ENCODE assay signal across 9 cellular contexts in the genomic region with DNA sequence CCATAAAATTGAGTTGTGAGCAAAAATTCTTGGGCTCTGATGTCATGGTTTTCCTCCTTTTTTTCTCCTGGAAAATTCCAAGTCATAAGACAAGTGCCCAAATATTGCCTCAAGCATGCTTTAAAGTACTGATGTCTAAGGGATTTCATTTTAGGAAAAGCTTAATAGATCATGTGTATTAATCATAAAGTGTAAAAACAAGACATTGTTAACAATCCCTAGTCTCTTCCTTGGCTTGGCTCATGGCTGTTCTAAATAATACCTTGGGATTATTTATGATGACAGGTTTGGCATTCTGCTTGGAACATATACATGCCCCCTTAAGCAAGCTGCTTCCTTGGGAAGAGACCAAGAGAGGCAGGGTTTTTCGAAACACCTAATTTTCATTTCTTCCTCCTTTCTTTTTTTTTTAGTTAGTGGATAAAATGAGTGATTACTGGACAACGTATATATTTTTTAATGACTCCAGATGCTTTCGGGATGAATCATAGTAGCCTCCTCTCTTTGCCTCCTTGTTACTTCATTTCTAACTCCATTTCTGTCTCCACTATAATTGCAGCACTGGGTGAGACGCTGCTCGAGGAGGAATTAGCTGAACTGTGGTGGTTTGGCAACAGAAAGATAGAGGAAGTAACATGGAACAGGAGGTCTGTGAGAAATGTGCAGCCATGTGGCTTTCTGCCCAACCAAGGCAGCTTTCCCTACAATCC.
DNase-seq lines count a peak whose midpoint lies in the region; ATAC-seq, FAIRE-seq and TF ChIP-seq lines count a peak whose summit lies in the region.
"Had no signal": no experiment of that assay in that cellular context is flagged by ENCODE, and none has a peak within 500 bp of the region (broad histone marks: within the 10 kb centered on the region; RNA-seq: fewer than 3 reads in every experiment).

No MANE protein-coding gene starts in this region.

- H3K27me3 Mint-ChIP-seq in CD14-positive monocyte (ENCODE audit: low read depth in 3 of 3) (peaks cover 0 to 4% (median 1%) of the 10 kb centered on the region in 3 donors), memory B cell (peaks cover 5% of the 10 kb centered on the region), endodermal cell (ENCODE audit: insufficient read depth) (peaks cover 49% of the 10 kb centered on the region)
- no peaks in the 10 kb centered on the region for H3K27me3 Mint-ChIP-seq in activated CD8-positive, alpha-beta T cell treated with anti-CD3 and anti-CD28 coated beads, Interleukin-2, amount 10 ng/mL, durations not matched to agents 7 days and 5 days (ENCODE audit: low read depth)

- H3K4me1 Mint-ChIP-seq in CD14-positive monocyte (peaks cover 26% of the 10 kb centered on the region), memory B cell (peaks cover 10% of the 10 kb centered on the region), endodermal cell (no peaks in the 10 kb centered on the region)
- peaks cover 18% of the 10 kb centered on the region for H3K4me1 Mint-ChIP-seq in activated CD8-positive, alpha-beta T cell treated with anti-CD3 and anti-CD28 coated beads, Interleukin-2, amount 10 ng/mL, durations not matched to agents 7 days and 5 days (ENCODE audit: low read depth)

- peak overlapping the region; percentile 39 for H2AFZ ChIP-seq in GM12878 (ENCODE audit: control insufficient read depth, low read depth, low read length)

- peaks cover 0 to 2% (median 0%) of the 10 kb centered on the region in 7 donors for H3K9me3 Mint-ChIP-seq in CD14-positive monocyte
- no peaks in the 10 kb centered on the region for H3K9me3 Mint-ChIP-seq in memory B cell
- H3K9me3 Mint-ChIP-seq in endodermal cell: no peaks in the 10 kb centered on the region
- H3K9me3 Mint-ChIP-seq in activated CD8-positive, alpha-beta T cell treated with anti-CD3 and anti-CD28 coated beads, Interleukin-2, amount 10 ng/mL, durations not matched to agents 7 days and 5 days (ENCODE audit: insufficient read depth): no peaks in the 10 kb centered on the region

- CTCF ChIA-PET in GM12878 (lab: Yijun Ruan, JAX): interaction anchor here (0.7 to 13.6 kb wide), 6 partner anchors 12 to 684 kb away, joined by 3 to 288 read pairs (median 5); no protein-coding TSS in a partner anchor
- CTCF ChIA-PET in activated CD8-positive, alpha-beta T cell treated with anti-CD3 and anti-CD28 coated beads, Interleukin-2, amount 10 ng/mL, durations not matched to agents 7 days and 5 days (lab: Charles Lee): interaction anchor here (0.8 to 1.3 kb wide), 3 partner anchors 9 to 684 kb away, joined by 3 to 4 read pairs (median 3); no protein-coding TSS in a partner anchor

- POLR2A ChIA-PET in GM12878 (lab: Charles Lee): no interaction called here
- POLR2A ChIA-PET in activated CD8-positive, alpha-beta T cell treated with anti-CD3 and anti-CD28 coated beads, Interleukin-2, amount 10 ng/mL, durations not matched to agents 7 days and 5 days (lab: Charles Lee): no interaction called here

- TF ChIP-seq EP300 in GM12878 (IDR thresholded peaks at IDR 0.05; ENCODE audit: borderline replicate concordance in 1 of 2, control insufficient read depth in 1 of 2, low read depth in 2 of 2, low read length in 2 of 2): no peak

- no peak overlapping the region for H3K4me3 ChIP-seq in GM12878
- no peak overlapping the region for H3K4me3 ChIP-seq in endodermal cell (ENCODE audit: low read length)

- in situ Hi-C loops in GM12878 (cut with MboI): no loop called here

- 0 out of 4 replicates have a peak, but pooled peaks cover 0 to 1% of the 10 kb centered on the region in 2 experiments for H3K27me3 ChIP-seq in GM12878 (replicated peaks in 1 of 2; ENCODE audit: control insufficient read depth in 2 of 2, insufficient read depth in 2 of 2, low read length in 1 of 2)
- peaks cover 78% of the 10 kb centered on the region for H3K27me3 ChIP-seq in endodermal cell (ENCODE audit: control insufficient read depth, insufficient read depth, low read length, poor library complexity, severe bottlenecking)

- peak overlapping the region; percentile 39 for H3K4me2 ChIP-seq in GM12878 (ENCODE audit: control insufficient read depth, insufficient read depth)

- H3K36me3 ChIP-seq in GM12878 (ENCODE audit: control insufficient read depth in 2 of 2, insufficient read depth in 2 of 2, low read length in 1 of 2): no peaks in the 10 kb centered on the region
- no peaks in the 10 kb centered on the region for H3K36me3 ChIP-seq in endodermal cell (ENCODE audit: control insufficient read depth, insufficient read depth, low read length)

- no peaks in the 10 kb centered on the region for H3K79me2 ChIP-seq in GM12878 (ENCODE audit: control insufficient read depth, insufficient read depth, low read length)

- H4K20me1 ChIP-seq in GM12878 (ENCODE audit: control insufficient read depth, insufficient read depth): no peaks in the 10 kb centered on the region

- TF ChIP-seq CTCF in CD14-positive monocyte (IDR thresholded peaks at IDR 0.05) (no peak), GM12878 (IDR thresholded peaks at IDR 0.05 in 2 of 3, conservative IDR thresholded peaks at IDR 0.05 in 1 of 3; ENCODE audit: control insufficient read depth in 2 of 3, extremely low read depth in 1 of 3, insufficient read depth in 1 of 3, low read depth in 3 of 3, low read length in 3 of 3) (no peak), endodermal cell (conservative IDR thresholded peaks at IDR 0.05) (no peak)

- H3K27ac Mint-ChIP-seq in CD14-positive monocyte: peak overlapping the region in 6 of 7 donors; percentile 70 to 87 (median 75)
- H3K27ac Mint-ChIP-seq in memory B cell: no peak overlapping the region
- H3K27ac Mint-ChIP-seq in endodermal cell: no peak overlapping the region
- H3K27ac Mint-ChIP-seq in activated CD8-positive, alpha-beta T cell treated with anti-CD3 and anti-CD28 coated beads, Interleukin-2, amount 10 ng/mL, durations not matched to agents 7 days and 5 days: no peak overlapping the region

- BruUV-seq in GM12878 (replicated peaks; lab: Mats Ljungman, UMichigan): no TSS peak

- no peak overlapping the region for H3K9ac ChIP-seq in GM12878 (ENCODE audit: control insufficient read depth, insufficient read depth, low read length)
- H3K9ac ChIP-seq in endodermal cell (ENCODE audit: extremely low read depth, low read length, poor library complexity, severe bottlenecking): no peak overlapping the region

- peak; percentile 48 for ATAC-seq in GM12878
- peak; percentile 69 for ATAC-seq in memory B cell (ENCODE audit: low read depth)
- ATAC-seq in activated CD8-positive, alpha-beta T cell treated with anti-CD3 and anti-CD28 coated beads, Interleukin-2, amount 10 ng/mL, durations not matched to agents 7 days and 5 days: no peak

- H3K9me3 ChIP-seq in GM12878 (replicated peaks; ENCODE audit: control insufficient read depth, insufficient read depth, low read length) (no peaks in the 10 kb centered on the region), endodermal cell (ENCODE audit: control insufficient read depth, low read length) (no peaks in the 10 kb centered on the region)

- RAD21 ChIA-PET in GM12878 (lab: Charles Lee; ENCODE audit: unreplicated experiment): interaction anchor here (1.4 to 10.8 kb wide), 6 partner anchors 12 to 673 kb away, joined by 3 to 195 read pairs (median 5); no protein-coding TSS in a partner anchor

- H3K4me1 ChIP-seq in GM12878 (ENCODE audit: control insufficient read depth, insufficient read depth, low read length) (peaks cover 11% of the 10 kb centered on the region; the same call in 1 of the 2 replicates), endodermal cell (ENCODE audit: control insufficient read depth, insufficient read depth, low read length) (no peaks in the 10 kb centered on the region)

- TF ChIP-seq RAD21 in GM12878 (IDR thresholded peaks at IDR 0.05; ENCODE audit: insufficient read depth, low read depth, low read length): no peak

- H3K27ac ChIP-seq in GM12878 (ENCODE audit: control insufficient read depth, insufficient read depth): no peak overlapping the region
- H3K27ac ChIP-seq in endodermal cell (ENCODE audit: low read depth, low read length): no peak overlapping the region

- H3K4me3 Mint-ChIP-seq in CD14-positive monocyte (peak overlapping the region in 1 of 2 donors; percentile 83), memory B cell (peak overlapping the region; percentile 9), endodermal cell (no peak overlapping the region)
- H3K4me3 Mint-ChIP-seq in activated CD8-positive, alpha-beta T cell treated with anti-CD3 and anti-CD28 coated beads, Interleukin-2, amount 10 ng/mL, durations not matched to agents 7 days and 5 days: no peak overlapping the region

- intact Hi-C loops in CD14-positive monocyte (cut with micrococcal nuclease): no loop called here
- intact Hi-C loops in GM12878 (cut with micrococcal nuclease; ENCODE audit: unreplicated experiment): loop anchor here (5.0 kb wide), 1 partner anchor 291 kb away; no protein-coding TSS in a partner anchor

- WGBS in GM12878 (ENCODE audit: insufficient coverage, insufficient replicate concordance, low lambda C conversion rate, missing lambda C conversion rate): 28% methylated on average over 5 of the region's 5 CpGs
- 90% methylated on average over 5 of the region's 5 CpGs; no CpG with 5 or more reads in 1 of the 2 experiments for WGBS in endodermal cell (ENCODE audit: insufficient coverage in 1 of 2, insufficient read length in 1 of 2), 2 experiments

- SMC1A ChIA-PET in GM12878 (lab: Charles Lee; ENCODE audit: uncharacterized antibody, unreplicated experiment): interaction anchor here (0.5 to 10.8 kb wide), 9 partner anchors 10 to 672 kb away, joined by 3 to 213 read pairs (median 4); no protein-coding TSS in a partner anchor

- H3K36me3 Mint-ChIP-seq in CD14-positive monocyte: no peaks in the 10 kb centered on the region
- no peaks in the 10 kb centered on the region for H3K36me3 Mint-ChIP-seq in memory B cell
- H3K36me3 Mint-ChIP-seq in endodermal cell (ENCODE audit: low read depth): no peaks in the 10 kb centered on the region
- H3K36me3 Mint-ChIP-seq in activated CD8-positive, alpha-beta T cell treated with anti-CD3 and anti-CD28 coated beads, Interleukin-2, amount 10 ng/mL, durations not matched to agents 7 days and 5 days (ENCODE audit: low read depth): no peaks in the 10 kb centered on the region

- no peak for TF ChIP-seq POLR2A in GM12878 (IDR thresholded peaks at IDR 0.05; ENCODE audit: low read depth, low read length)

- no peak for FAIRE-seq in GM12878 (lab: Jason Lieb, UNC)

- DNase-seq in CD14-positive monocyte (ENCODE audit: low spot score) (peak; percentile 65), LHCN-M2 (ENCODE audit: low read depth) (peak; percentile 83), GM12878 (ENCODE audit: low read depth, low spot score) (no peak), memory B cell (ENCODE audit: low spot score in 2 of 2) (no peak), endodermal cell (no peak), germinal center (ENCODE audit: low spot score) (no peak), NCI-H526 (lab: John Stamatoyannopoulos, UW) (no peak)
- DNase-seq in activated CD8-positive, alpha-beta T cell treated with anti-CD3 and anti-CD28 coated beads, Interleukin-2, amount 10 ng/mL, durations not matched to agents 7 days and 5 days: no peak
- DNase-seq: MM.1S had no signal

TF ChIP-seq in GM12878, 131 proteins besides CTCF, POLR2A, EP300 and RAD21:
- TF ChIP-seq NFIC (IDR thresholded peaks at IDR 0.05; ENCODE audit: low read depth, low read length): peak; percentile 59; the same call in 1 of the 2 replicates
- no peak for TF ChIP-seq HDAC2 (IDR thresholded peaks at IDR 0.05)
- TF ChIP-seq RB1 (IDR thresholded peaks at IDR 0.05; ENCODE audit: borderline replicate concordance): no peak
- peak; percentile 57 for TF ChIP-seq JUNB (IDR thresholded peaks at IDR 0.05)
TF ChIP-seq in GM12878: peak in this region for 2.

Comparison
In these comparisons a context has a peak if more than half of its experiments do, and no peak if none do; other contexts are left out.
1. DNase-seq: peak in CD14-positive monocyte (single experiment) and LHCN-M2 (single experiment); none in GM12878 (single experiment), memory B cell (0 of 2), endodermal cell (single experiment), activated CD8-positive, alpha-beta T cell treated with anti-CD3 and anti-CD28 coated beads, Interleukin-2, amount 10 ng/mL, durations not matched to agents 7 days and 5 days (single experiment), germinal center (single experiment) and NCI-H526 (0 of 2).
2. H3K27ac Mint-ChIP-seq: peak in CD14-positive monocyte (6 of 7); none in memory B cell (single experiment), endodermal cell (single experiment) and activated CD8-positive, alpha-beta T cell treated with anti-CD3 and anti-CD28 coated beads, Interleukin-2, amount 10 ng/mL, durations not matched to agents 7 days and 5 days (single experiment).